2 cellular contexts compared by ENCODE assay signal in the genomic region with DNA sequence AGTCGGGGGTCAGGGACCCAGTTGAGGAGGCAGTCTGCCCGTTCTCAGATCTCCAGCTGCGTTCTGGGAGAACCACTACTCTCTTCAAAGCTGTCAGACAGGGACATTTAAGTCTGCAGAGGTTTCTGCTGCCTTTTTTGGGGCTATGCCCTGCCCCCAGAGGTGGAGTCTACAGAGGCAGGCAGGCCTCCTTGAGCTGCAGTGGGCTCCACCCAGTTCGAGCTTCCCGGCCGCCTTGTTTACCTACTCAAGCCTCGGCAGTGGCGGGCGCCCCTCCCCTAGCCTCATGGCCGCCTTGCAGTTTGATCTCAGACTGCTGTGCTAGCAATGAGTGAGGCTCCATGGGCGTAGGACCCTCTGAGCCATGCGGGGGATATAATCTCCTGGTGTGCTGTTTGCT. TPM values are rescaled to one million over a fixed set of nuclear protein-coding genes. Genes with fewer than 3 reads are reported as not detected.
"Had no signal": no experiment of that assay in that cellular context is flagged by ENCODE, and none has a peak within 500 bp of the region (broad histone marks: within the 10 kb centered on the region; RNA-seq: fewer than 3 reads in every experiment).

No MANE protein-coding gene starts in this region.

RNA-seq across cellular contexts. Expression of a gene that starts 17.4 kb away (rescaled TPM):
- total RNA-seq: activated T-helper 2 cell treated with anti-CD3 and anti-CD28 coated beads, Interferon-gamma antibody, Interleukin-2, Interleukin-4, amounts not matched to agents 10 μg/mL and 5 μg/mL and 100 μg/mL, durations not matched to agents 14 hours and 24 hours and 36 hours; pulmonary artery endothelial cell had no signal
